8 cellular contexts compared by ENCODE assay signal in genomic region chr16:30715777-30716445, GRCh38. TPM values are rescaled to one million over a fixed set of nuclear protein-coding genes. Genes with fewer than 3 reads are reported as not detected.
A peak's percentile ranks its signal among the peaks of the same experiment; 100 is the strongest.
DNase-seq lines count a peak whose midpoint lies in the region; ATAC-seq and TF ChIP-seq lines count a peak whose summit lies in the region.

No MANE protein-coding gene starts in this region.

- H3K27ac Mint-ChIP-seq in T-helper 17 cell (peak overlapping the region; percentile 83), GM23338 (no peak overlapping the region)

- H3K4me1 ChIP-seq in GM23338 (ENCODE audit: insufficient read depth), result no peaks in the 10 kb centered on the region

- no peak for TF ChIP-seq CTCF in brain microvascular endothelial cell (IDR thresholded peaks at IDR 0.05; ENCODE audit: low read depth, low read length, missing control alignments)
- TF ChIP-seq CTCF in GM20000 (IDR thresholded peaks at IDR 0.05; ENCODE audit: extremely low read depth, missing control alignments), result no peak
- TF ChIP-seq CTCF in GM23338 (conservative IDR thresholded peaks at IDR 0.05; ENCODE audit: low read depth in 2 of 2), result no peak

- H3K4me3 Mint-ChIP-seq in T-helper 17 cell, result no peak overlapping the region
- no peak overlapping the region for H3K4me3 Mint-ChIP-seq in GM23338

- H3F3A ChIP-seq in GM23338 (replicated peaks; ENCODE audit: low read depth), result peaks cover 5% of the 10 kb centered on the region; the same call in 1 of the 2 replicates

- H2AFZ ChIP-seq in GM23338, result no peak overlapping the region

- in situ Hi-C loops in brain microvascular endothelial cell (cut with HindIII; ENCODE audit: low pct_ligation_motif_present, low sequenced_read_pairs), result no loop called here

- H3K9me3 ChIP-seq in T-helper 17 cell (ENCODE audit: control insufficient read depth, low read length, poor library complexity, severe bottlenecking), result no peaks in the 10 kb centered on the region

- H4K20me1 ChIP-seq in GM23338 (replicated peaks; ENCODE audit: insufficient read depth), result peaks cover 31% of the 10 kb centered on the region

- H3K4me3 ChIP-seq in brain microvascular endothelial cell (ENCODE audit: low read depth, low read length) (no peak overlapping the region), GM23338 (no peak overlapping the region)

- H3K36me3 Mint-ChIP-seq in T-helper 17 cell (ENCODE audit: low read depth), result peaks cover 23% of the 10 kb centered on the region
- H3K36me3 Mint-ChIP-seq in GM23338 (ENCODE audit: low read depth), result peaks cover 90% of the 10 kb centered on the region

- no peaks in the 10 kb centered on the region for H3K9me3 Mint-ChIP-seq in GM23338

- H3K36me3 ChIP-seq in brain microvascular endothelial cell (replicated peaks) (peaks cover 81% of the 10 kb centered on the region), GM23338 (ENCODE audit: insufficient read depth) (peaks cover 70% of the 10 kb centered on the region)

- H3K27me3 Mint-ChIP-seq in T-helper 17 cell (no peaks in the 10 kb centered on the region), GM23338 (ENCODE audit: insufficient read depth, low read depth, poor library complexity) (no peaks in the 10 kb centered on the region)

- no peak overlapping the region for H3K4me2 ChIP-seq in GM23338

- DNase-seq in EL, result peak; percentile 77
- DNase-seq in T-helper 17 cell, result peak in 1 of 3 donors; percentile 14
- DNase-seq in brain microvascular endothelial cell, result peak; percentile 84
- DNase-seq in stimulated activated CD4-positive, alpha-beta T cell treated with anti-CD3 and anti-CD28 coated beads, Interleukin-12 subunit alpha, Interleukin-12 subunit beta, amount 100 ng/mL, for 48 hours (ENCODE audit: low read depth in 2 of 3, low spot score in 1 of 3), result peak in 2 of 3 donors; percentile 17 to 37
- DNase-seq in GM20000 (ENCODE audit: low spot score), result no peak
- no peak for DNase-seq in GM23338 (ENCODE audit: low spot score)

- H3K9me2 ChIP-seq in GM23338 (ENCODE audit: insufficient read depth), result no peaks in the 10 kb centered on the region

- H3K27me3 ChIP-seq in brain microvascular endothelial cell (replicated peaks) (no peaks in the 10 kb centered on the region), GM23338 (ENCODE audit: insufficient read depth) (no peaks in the 10 kb centered on the region)

- H3K27ac ChIP-seq in brain microvascular endothelial cell (peak overlapping the region; percentile 83), GM23338 (ENCODE audit: low read depth) (no peak overlapping the region)

- ATAC-seq in T-helper 17 cell (peak; percentile 92), GM19397 (IDR thresholded peaks at IDR 0.05; ENCODE audit: unreplicated experiment) (no peak), GM21723 (IDR thresholded peaks at IDR 0.05; ENCODE audit: unreplicated experiment) (no peak), GM23338 (no peak)

- H3K4me1 Mint-ChIP-seq in T-helper 17 cell, result peaks cover 25% of the 10 kb centered on the region
- no peaks in the 10 kb centered on the region for H3K4me1 Mint-ChIP-seq in GM23338

- H3K79me2 ChIP-seq in GM23338 (replicated peaks; ENCODE audit: insufficient read depth), result peaks cover 5% of the 10 kb centered on the region; the same call in 1 of the 2 replicates

TF ChIP-seq in GM23338, 12 proteins besides CTCF, POLR2A, EP300 and RAD21 (continues in another document):
- TF ChIP-seq, protein P1, sequence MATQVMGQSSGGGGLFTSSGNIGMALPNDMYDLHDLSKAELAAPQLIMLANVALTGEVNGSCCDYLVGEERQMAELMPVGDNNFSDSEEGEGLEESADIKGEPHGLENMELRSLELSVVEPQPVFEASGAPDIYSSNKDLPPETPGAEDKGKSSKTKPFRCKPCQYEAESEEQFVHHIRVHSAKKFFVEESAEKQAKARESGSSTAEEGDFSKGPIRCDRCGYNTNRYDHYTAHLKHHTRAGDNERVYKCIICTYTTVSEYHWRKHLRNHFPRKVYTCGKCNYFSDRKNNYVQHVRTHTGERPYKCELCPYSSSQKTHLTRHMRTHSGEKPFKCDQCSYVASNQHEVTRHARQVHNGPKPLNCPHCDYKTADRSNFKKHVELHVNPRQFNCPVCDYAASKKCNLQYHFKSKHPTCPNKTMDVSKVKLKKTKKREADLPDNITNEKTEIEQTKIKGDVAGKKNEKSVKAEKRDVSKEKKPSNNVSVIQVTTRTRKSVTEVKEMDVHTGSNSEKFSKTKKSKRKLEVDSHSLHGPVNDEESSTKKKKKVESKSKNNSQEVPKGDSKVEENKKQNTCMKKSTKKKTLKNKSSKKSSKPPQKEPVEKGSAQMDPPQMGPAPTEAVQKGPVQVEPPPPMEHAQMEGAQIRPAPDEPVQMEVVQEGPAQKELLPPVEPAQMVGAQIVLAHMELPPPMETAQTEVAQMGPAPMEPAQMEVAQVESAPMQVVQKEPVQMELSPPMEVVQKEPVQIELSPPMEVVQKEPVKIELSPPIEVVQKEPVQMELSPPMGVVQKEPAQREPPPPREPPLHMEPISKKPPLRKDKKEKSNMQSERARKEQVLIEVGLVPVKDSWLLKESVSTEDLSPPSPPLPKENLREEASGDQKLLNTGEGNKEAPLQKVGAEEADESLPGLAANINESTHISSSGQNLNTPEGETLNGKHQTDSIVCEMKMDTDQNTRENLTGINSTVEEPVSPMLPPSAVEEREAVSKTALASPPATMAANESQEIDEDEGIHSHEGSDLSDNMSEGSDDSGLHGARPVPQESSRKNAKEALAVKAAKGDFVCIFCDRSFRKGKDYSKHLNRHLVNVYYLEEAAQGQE (IDR thresholded peaks at IDR 0.05; ENCODE audit: unreplicated experiment), result no peak
- TF ChIP-seq, protein P2, sequence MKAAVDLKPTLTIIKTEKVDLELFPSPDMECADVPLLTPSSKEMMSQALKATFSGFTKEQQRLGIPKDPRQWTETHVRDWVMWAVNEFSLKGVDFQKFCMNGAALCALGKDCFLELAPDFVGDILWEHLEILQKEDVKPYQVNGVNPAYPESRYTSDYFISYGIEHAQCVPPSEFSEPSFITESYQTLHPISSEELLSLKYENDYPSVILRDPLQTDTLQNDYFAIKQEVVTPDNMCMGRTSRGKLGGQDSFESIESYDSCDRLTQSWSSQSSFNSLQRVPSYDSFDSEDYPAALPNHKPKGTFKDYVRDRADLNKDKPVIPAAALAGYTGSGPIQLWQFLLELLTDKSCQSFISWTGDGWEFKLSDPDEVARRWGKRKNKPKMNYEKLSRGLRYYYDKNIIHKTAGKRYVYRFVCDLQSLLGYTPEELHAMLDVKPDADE (IDR thresholded peaks at IDR 0.05), result no peak
- TF ChIP-seq EZH2phosphoT487 (IDR thresholded peaks at IDR 0.05; ENCODE audit: unreplicated experiment), result no peak

RNA-seq across cellular contexts. Expression of gene SRCAP, which starts 16.9 kb away (rescaled TPM):
- 10 to 100 TPM; 86.9 to 90.5 TPM for total RNA-seq in T-helper 17 cell
- total RNA-seq in GM23338 (2014; rRNA removed; shearing (Covaris generic)), result 38.4 and 44.3 TPM in 2 replicates
- polyA plus RNA-seq in GM23338 (2016; fragmentation: Nextera tagmentation; extraction: Ambion mirVana), result 14.1 and 15.3 TPM in 2 replicates

RNA-seq across cellular contexts. Expression of gene PHKG2, which starts 32.3 kb away (rescaled TPM):
- total RNA-seq in T-helper 17 cell, result 10 to 100 TPM; 31.6 to 38.1 TPM
- 27.0 and 31.3 TPM in 2 replicates for total RNA-seq in GM23338 (2014; rRNA removed; shearing (Covaris generic))
- 26.9 and 28.1 TPM in 2 replicates for polyA plus RNA-seq in GM23338 (2016; fragmentation: Nextera tagmentation; extraction: Ambion mirVana)

RNA-seq across cellular contexts. Expression of gene CFAP119, which starts 46.0 kb away (rescaled TPM):
- 1 to 10 TPM; 1.1 to 2.0 TPM for total RNA-seq in T-helper 17 cell
- total RNA-seq in GM23338 (2014; rRNA removed; shearing (Covaris generic)), result 2.2 and 2.7 TPM in 2 replicates
- polyA plus RNA-seq in GM23338 (2016; fragmentation: Nextera tagmentation; extraction: Ambion mirVana), result 4.4 and 5.2 TPM in 2 replicates

RNA-seq across cellular contexts. Expression of gene RNF40, which starts 46.2 kb away (rescaled TPM):
- 10 to 100 TPM; 57.8 to 64.5 TPM for total RNA-seq in T-helper 17 cell
- total RNA-seq in GM23338 (2014; rRNA removed; shearing (Covaris generic)), result 78.5 and 80.2 TPM in 2 replicates
- polyA plus RNA-seq in GM23338 (2016; fragmentation: Nextera tagmentation; extraction: Ambion mirVana), result 32.6 and 36.0 TPM in 2 replicates

RNA-seq across cellular contexts. Expression of gene FBRS, which starts 57.7 kb away (rescaled TPM):
- total RNA-seq in T-helper 17 cell, result 100 to 1,000 TPM; 217 to 246 TPM
- 5.2 and 7.2 TPM in 2 replicates for total RNA-seq in GM23338 (2014; rRNA removed; shearing (Covaris generic))
- 2.3 and 2.7 TPM in 2 replicates for polyA plus RNA-seq in GM23338 (2016; fragmentation: Nextera tagmentation; extraction: Ambion mirVana)

Comparison
In these comparisons a context has a peak if more than half of its experiments do, and no peak if none do; other contexts are left out.
1. DNase-seq: peak in EL (single experiment), brain microvascular endothelial cell (single experiment) and stimulated activated CD4-positive, alpha-beta T cell treated with anti-CD3 and anti-CD28 coated beads, Interleukin-12 subunit alpha, Interleukin-12 subunit beta, amount 100 ng/mL, for 48 hours (2 of 3); none in GM20000 (single experiment) and GM23338 (single experiment).